Comparison of ENCODE assay signal across 9 cellular contexts in genomic region chr2:101766871-101767739, GRCh38.
DNase-seq lines count a peak whose midpoint lies in the region; ATAC-seq, FAIRE-seq and TF ChIP-seq lines count a peak whose summit lies in the region.
"Had no signal": no experiment of that assay in that cellular context is flagged by ENCODE, and none has a peak within 500 bp of the region (broad histone marks: within the 10 kb centered on the region; RNA-seq: fewer than 3 reads in every experiment).

No MANE protein-coding gene starts in this region.

- no peak for DNase-seq in activated T-cell treated with anti-CD3 and anti-CD28 coated beads, Interleukin-2, amount 50 U/mL, for 24 hours
- no peak for DNase-seq in activated T-cell treated with anti-CD3 and anti-CD28 coated beads, Interleukin-2, amount 50 U/mL, for 1 hour
- DNase-seq in astrocyte (ENCODE audit: low read depth) (peak; percentile 100), HepG2 (ENCODE audit: low spot score) (peak; percentile 97), transverse colon (no peak), activated gamma-delta T cell treated with Interleukin-2 at 50 U/mL for 16 hours (no peak), DMS114 treated with DMSO at 0.1 percent for 48 hours (lab: John Stamatoyannopoulos, UW; ENCODE audit: unreplicated experiment) (no peak), NCI-H526 (lab: John Stamatoyannopoulos, UW) (no peak)
- DNase-seq: stimulated activated CD4-positive, alpha-beta T cell treated with anti-CD3 and anti-CD28 coated beads, Interleukin-12 subunit alpha, Interleukin-12 subunit beta, amount 100 ng/mL, for 4 hours had no signal

- H3K27me3 ChIP-seq in astrocyte (ENCODE audit: insufficient read depth, low read length) (no peaks in the 10 kb centered on the region), HepG2 (ENCODE audit: control insufficient read depth in 1 of 2, insufficient read depth in 2 of 2, low read length in 2 of 2) (no peaks in the 10 kb centered on the region), transverse colon (no peaks in the 10 kb centered on the region)

- no peaks in the 10 kb centered on the region for H3K9me3 Mint-ChIP-seq in activated T-cell treated with anti-CD3 and anti-CD28 coated beads, Interleukin-2, amount 50 U/mL, for 24 hours
- H3K9me3 Mint-ChIP-seq in astrocyte (ENCODE audit: unreplicated experiment): no peaks in the 10 kb centered on the region

- H3K9me3 ChIP-seq in astrocyte (ENCODE audit: insufficient read depth, low read depth, low read length) (no peaks in the 10 kb centered on the region), HepG2 (ENCODE audit: low read length) (no peaks in the 10 kb centered on the region), transverse colon (no peaks in the 10 kb centered on the region)

- POLR2A ChIA-PET in HepG2 (lab: Yijun Ruan, JAX): interaction anchor here (0.6 to 2.6 kb wide), 24 partner anchors 9 to 458 kb away, joined by 3 to 21 read pairs (median 4); partner anchors contain the start of genes MAP4K4 and RNF149

- H3K27ac ChIP-seq in astrocyte (ENCODE audit: low read depth, low read length): peak overlapping the region; percentile 79
- peak overlapping the region; percentile 60 for H3K27ac ChIP-seq in HepG2 (ENCODE audit: extremely low read length, insufficient read depth, low read length)
- H3K27ac ChIP-seq in transverse colon: peak overlapping the region in 3 of 4 donors; percentile 2 to 59 (median 11)

- intact Hi-C loops in HepG2 (cut with micrococcal nuclease; ENCODE audit: unreplicated experiment): loop anchor here (1.0 to 5.0 kb wide), 5 partner anchors 36 to 435 kb away; partner anchors contain the start of gene MAP4K4
- intact Hi-C loops in transverse colon (cut with DNase I; ENCODE audit: low total_unique reads): no loop called here

- TF ChIP-seq POLR2A in HepG2 (IDR thresholded peaks at IDR 0.05; ENCODE audit: insufficient read depth in 1 of 2, low read depth in 2 of 2, low read length in 2 of 2) (peak; percentile 36 to 69; a peak in 2 of 4 replicates), transverse colon (IDR thresholded peaks at IDR 0.05) (no peak)

- H3K9ac ChIP-seq in astrocyte (ENCODE audit: low read length): peak overlapping the region; percentile 55
- H3K9ac ChIP-seq in HepG2 (ENCODE audit: insufficient read depth, low read depth, low read length): peak overlapping the region; percentile 57

- H3K4me3 ChIP-seq in astrocyte (ENCODE audit: insufficient read depth, low read depth, low read length): peak overlapping the region; percentile 38
- peak overlapping the region; percentile 35 to 48 (median 48); a peak in 5 of 6 replicates for H3K4me3 ChIP-seq in HepG2 (replicated peaks in 1 of 3; ENCODE audit: insufficient read depth in 1 of 3, low read depth in 2 of 3, low read length in 3 of 3)
- H3K4me3 ChIP-seq in transverse colon: no peak overlapping the region

- no peak for TF ChIP-seq CTCF in astrocyte (IDR thresholded peaks at IDR 0.05; ENCODE audit: insufficient read depth, low read depth, low read length)
- TF ChIP-seq CTCF in HepG2 (CRISPR knock-in tag; IDR thresholded peaks at IDR 0.05): 0 out of 2 replicates have a peak, but pooled peaks have one; percentile 6
- TF ChIP-seq CTCF in transverse colon (IDR thresholded peaks at IDR 0.05): no peak

- TF ChIP-seq EP300 in HepG2 (IDR thresholded peaks at IDR 0.05; ENCODE audit: low read depth in 2 of 2, low read length in 2 of 2) (peak; percentile 53 to 90; a peak in 3 of 4 replicates), HepG2 (CRISPR knock-in tag; IDR thresholded peaks at IDR 0.05; ENCODE audit: borderline replicate concordance) (peak; percentile 33; the same call in 1 of the 2 replicates), transverse colon (IDR thresholded peaks at IDR 0.05; ENCODE audit: low read depth) (no peak)

- H3K79me2 ChIP-seq in astrocyte (ENCODE audit: insufficient read depth, low read length): peaks cover 96% of the 10 kb centered on the region
- peaks cover 97% of the 10 kb centered on the region for H3K79me2 ChIP-seq in HepG2 (ENCODE audit: insufficient read depth, low read length)

- H3K36me3 ChIP-seq in astrocyte (ENCODE audit: insufficient read depth, low read length): no peaks in the 10 kb centered on the region
- H3K36me3 ChIP-seq in HepG2 (replicated peaks in 1 of 2; ENCODE audit: control insufficient read depth in 1 of 2, insufficient read depth in 2 of 2, low read length in 2 of 2): 0 out of 5 replicates have a peak, but pooled peaks cover 0 to 1% of the 10 kb centered on the region in 2 experiments
- no peaks in the 10 kb centered on the region for H3K36me3 ChIP-seq in transverse colon

- no peak overlapping the region for H3K4me3 Mint-ChIP-seq in activated T-cell treated with anti-CD3 and anti-CD28 coated beads, Interleukin-2, amount 50 U/mL, for 24 hours
- peak overlapping the region; percentile 9 for H3K4me3 Mint-ChIP-seq in astrocyte (ENCODE audit: unreplicated experiment)

- ATAC-seq in HepG2: peak; percentile 73

- peak overlapping the region; percentile 61 for H3K27ac Mint-ChIP-seq in activated T-cell treated with anti-CD3 and anti-CD28 coated beads, Interleukin-2, amount 50 U/mL, for 24 hours
- peak overlapping the region; percentile 93 for H3K27ac Mint-ChIP-seq in astrocyte (ENCODE audit: unreplicated experiment)

- peak; percentile 75 for FAIRE-seq in astrocyte (lab: Jason Lieb, UNC)
- FAIRE-seq in HepG2 (lab: Jason Lieb, UNC): peak; percentile 87

- CTCF ChIA-PET in HepG2 (lab: Yijun Ruan, JAX; ENCODE audit: low intra/inter-chr PET ratio, low total read pairs): no interaction called here

- H3K27me3 Mint-ChIP-seq in activated T-cell treated with anti-CD3 and anti-CD28 coated beads, Interleukin-2, amount 50 U/mL, for 24 hours: no peaks in the 10 kb centered on the region
- H3K27me3 Mint-ChIP-seq in astrocyte (ENCODE audit: low read depth, unreplicated experiment): no peaks in the 10 kb centered on the region

- H3K4me2 ChIP-seq in astrocyte (ENCODE audit: low read length): peak overlapping the region; percentile 79
- H3K4me2 ChIP-seq in HepG2 (ENCODE audit: low read depth, low read length): peak overlapping the region; percentile 81

- peaks cover 92% of the 10 kb centered on the region for H3K4me1 Mint-ChIP-seq in activated T-cell treated with anti-CD3 and anti-CD28 coated beads, Interleukin-2, amount 50 U/mL, for 24 hours (ENCODE audit: low read depth)
- H3K4me1 Mint-ChIP-seq in astrocyte (ENCODE audit: low read depth, unreplicated experiment): peaks cover 84% of the 10 kb centered on the region

- H3K4me1 ChIP-seq in astrocyte (ENCODE audit: insufficient read depth, low read length): peaks cover 54% of the 10 kb centered on the region
- H3K4me1 ChIP-seq in HepG2 (ENCODE audit: insufficient read depth, low read length): peaks cover 100% of the 10 kb centered on the region
- peaks cover 21 to 76% (median 37%) of the 10 kb centered on the region in 4 donors for H3K4me1 ChIP-seq in transverse colon

- no TSS peak for BruUV-seq in HepG2 (replicated peaks; lab: Mats Ljungman, UMichigan)

- H4K20me1 ChIP-seq in astrocyte (ENCODE audit: insufficient read depth, low read length): peaks cover 90% of the 10 kb centered on the region
- peaks cover 64% of the 10 kb centered on the region for H4K20me1 ChIP-seq in HepG2 (ENCODE audit: insufficient read depth, low read length)

- no peaks in the 10 kb centered on the region for H3K36me3 Mint-ChIP-seq in activated T-cell treated with anti-CD3 and anti-CD28 coated beads, Interleukin-2, amount 50 U/mL, for 24 hours (ENCODE audit: low read depth)
- peaks cover 2% of the 10 kb centered on the region for H3K36me3 Mint-ChIP-seq in astrocyte (ENCODE audit: low read depth, unreplicated experiment)

- no peak overlapping the region for H2AFZ ChIP-seq in astrocyte (ENCODE audit: low read depth, low read length)
- H2AFZ ChIP-seq in HepG2 (ENCODE audit: low read length): no peak overlapping the region

- in situ Hi-C loops in HepG2 (cut with HindIII; ENCODE audit: extremely low pct_ligation_motif_present, low pct_unique_long_range_greater_than_20kb): no loop called here
- in situ Hi-C loops in transverse colon (cut with MboI; ENCODE audit: low pct_ligation_motif_present in 1 of 4, low pct_unique_long_range_greater_than_20kb in 1 of 4, low sequenced_read_pairs in 3 of 4): no loop called here

- 3% methylated on average over 5 of the region's 5 CpGs for WGBS in HepG2 (ENCODE audit: low lambda C conversion rate)
- 69 to 72% methylated on average over 4 to 5 of the region's 5 CpGs for WGBS in transverse colon (ENCODE audit: low coverage in 1 of 2), 2 donors

- peak; percentile 4; the same call in 1 of the 2 replicates for TF ChIP-seq RAD21 in HepG2 (CRISPR knock-in tag; IDR thresholded peaks at IDR 0.05)

TF ChIP-seq in HepG2, 621 proteins besides CTCF, POLR2A, EP300 and RAD21 (continues in another document):
- TF ChIP-seq ZBTB2 (CRISPR knock-in tag; IDR thresholded peaks at IDR 0.05; ENCODE audit: low read depth): no peak
- no peak for TF ChIP-seq ZC3H13 (CRISPR knock-in tag; IDR thresholded peaks at IDR 0.05)

Comparison
In these comparisons a context has a peak if more than half of its experiments do, and no peak if none do; other contexts are left out.
1. DNase-seq: peak in astrocyte (single experiment) and HepG2 (single experiment); none in activated T-cell treated with anti-CD3 and anti-CD28 coated beads, Interleukin-2, amount 50 U/mL, for 24 hours (single experiment), activated T-cell treated with anti-CD3 and anti-CD28 coated beads, Interleukin-2, amount 50 U/mL, for 1 hour (single experiment), transverse colon (single experiment), activated gamma-delta T cell treated with Interleukin-2 at 50 U/mL for 16 hours (single experiment), DMS114 treated with DMSO at 0.1 percent for 48 hours (single experiment) and NCI-H526 (0 of 2).
2. H3K27ac ChIP-seq: peak in every context shown above with its lines; median percentile 79 in astrocyte; 60 in HepG2; 11 in transverse colon.
3. H3K4me3 ChIP-seq: peak in astrocyte (single experiment) and HepG2 (3 of 3); none in transverse colon (0 of 4).